In genomic region chr3:157763644-157764043, GRCh38 we compare ENCODE assay signal across 29 cellular contexts.
"Had no signal": no experiment of that assay in that cellular context is flagged by ENCODE, and none has a peak within 500 bp of the region (broad histone marks: within the 10 kb centered on the region; RNA-seq: fewer than 3 reads in every experiment).

No MANE protein-coding gene starts in this region.

- H2AFZ ChIP-seq: hepatocyte had no signal

- H3K4me3 ChIP-seq: colonic mucosa, coronary artery, dorsolateral prefrontal cortex, esophagus muscularis mucosa, esophagus squamous epithelium, gastrocnemius medialis, gastroesophageal sphincter, heart left ventricle, heart right ventricle, hepatocyte had no signal

- ATAC-seq: effector memory CD8-positive, alpha-beta T cell; esophagus mucosa; foreskin keratinocyte; gastrocnemius medialis; gastroesophageal sphincter; heart left ventricle; heart right ventricle had no signal

- FAIRE-seq: colon, endometrium, endothelial cell of umbilical vein, frontal cortex had no signal

- H3K79me2 ChIP-seq: hepatocyte had no signal

- H3K36me3 ChIP-seq: colonic mucosa, esophagus muscularis mucosa, esophagus squamous epithelium, gastrocnemius medialis, gastroesophageal sphincter, heart left ventricle, heart right ventricle had no signal

- H3K9me3 ChIP-seq: colonic mucosa, esophagus muscularis mucosa, esophagus squamous epithelium, gastrocnemius medialis, gastroesophageal sphincter, heart left ventricle, heart right ventricle had no signal

- H3K4me1 ChIP-seq: colonic mucosa, esophagus squamous epithelium, foreskin keratinocyte, gastrocnemius medialis, gastroesophageal sphincter, heart left ventricle, heart right ventricle had no signal

- H3K27ac ChIP-seq: colonic mucosa, coronary artery, dorsolateral prefrontal cortex, epithelial cell of prostate, esophagus muscularis mucosa, esophagus squamous epithelium, foreskin keratinocyte, gastrocnemius medialis, gastroesophageal sphincter, heart left ventricle, heart right ventricle, hepatocyte had no signal

- H3K27me3 ChIP-seq: colonic mucosa, dorsolateral prefrontal cortex, esophagus muscularis mucosa, esophagus squamous epithelium, gastrocnemius medialis, gastroesophageal sphincter, heart left ventricle, heart right ventricle, hepatocyte had no signal

- H3K4me2 ChIP-seq: hepatocyte had no signal

- DNase-seq: colonic mucosa; cortex of kidney; dermis blood vessel endothelial cell; dorsolateral prefrontal cortex; effector CD4-positive, alpha-beta T cell; effector CD8-positive, alpha-beta T cell; effector memory CD4-positive, alpha-beta T cell; effector memory CD8-positive, alpha-beta T cell; endodermal cell; erythroblast; esophagus squamous epithelium; foreskin fibroblast; foreskin keratinocyte; foreskin melanocyte; gastrocnemius medialis; glutamatergic neuron; head of caudate nucleus; heart left ventricle; heart right ventricle had no signal
